20 cellular contexts compared by ENCODE assay signal in genomic region chr6:124955108-124955851, GRCh38. TPM values are rescaled to one million over a fixed set of nuclear protein-coding genes. Genes with fewer than 3 reads are reported as not detected.
DNase-seq lines count a peak whose midpoint lies in the region; ATAC-seq and TF ChIP-seq lines count a peak whose summit lies in the region.
"Had no signal": no experiment of that assay in that cellular context is flagged by ENCODE, and none has a peak within 500 bp of the region (broad histone marks: within the 10 kb centered on the region; RNA-seq: fewer than 3 reads in every experiment).

No MANE protein-coding gene starts in this region.

- peaks cover 27 to 35% of the 10 kb centered on the region in 2 donors for H3K27me3 Mint-ChIP-seq in natural killer cell treated with Interleukin-12 subunit alpha and Interleukin-12 subunit beta and Interleukin-15 and Interleukin-18, amount 100 ng/mL, for 72 hours
- H3K27me3 Mint-ChIP-seq in natural killer cell (ENCODE audit: low read depth in 2 of 2): peaks cover 14 to 29% of the 10 kb centered on the region in 2 donors
- H3K27me3 Mint-ChIP-seq in neural crest cell (ENCODE audit: low read depth): no peaks in the 10 kb centered on the region
- peaks cover 13 to 47% (median 20%) of the 10 kb centered on the region in 5 donors for H3K27me3 Mint-ChIP-seq in naive thymus-derived CD8-positive, alpha-beta T cell

- no peaks in the 10 kb centered on the region for H3K36me3 Mint-ChIP-seq in natural killer cell treated with Interleukin-12 subunit alpha and Interleukin-12 subunit beta and Interleukin-15 and Interleukin-18, amount 100 ng/mL, for 72 hours
- H3K36me3 Mint-ChIP-seq in natural killer cell (no peaks in the 10 kb centered on the region), neural crest cell (ENCODE audit: low read depth) (no peaks in the 10 kb centered on the region)
- H3K36me3 Mint-ChIP-seq in naive thymus-derived CD8-positive, alpha-beta T cell: peaks cover 0 to 2% (median 0%) of the 10 kb centered on the region in 3 donors

- no peak overlapping the region for H3K4me3 Mint-ChIP-seq in natural killer cell treated with Interleukin-12 subunit alpha and Interleukin-12 subunit beta and Interleukin-15 and Interleukin-18, amount 100 ng/mL, for 72 hours
- H3K4me3 Mint-ChIP-seq in natural killer cell (no peak overlapping the region), neural crest cell (no peak overlapping the region)
- H3K4me3 Mint-ChIP-seq in naive thymus-derived CD8-positive, alpha-beta T cell: no peak overlapping the region
- H3K4me3 Mint-ChIP-seq: activated CD8-positive, alpha-beta T cell treated with anti-CD3 and anti-CD28 coated beads for 36 hours; HFFc6 had no signal

- ATAC-seq in natural killer cell treated with Interleukin-12 subunit alpha and Interleukin-12 subunit beta and Interleukin-15 and Interleukin-18, amount 100 ng/mL, for 72 hours: peak; percentile 31 to 48
- ATAC-seq in natural killer cell (no peak), esophagus mucosa (peak; percentile 42)
- no peak for ATAC-seq in naive thymus-derived CD8-positive, alpha-beta T cell
- ATAC-seq: activated CD8-positive, alpha-beta T cell treated with anti-CD3 and anti-CD28 coated beads for 36 hours; SK-N-SH treated with all-trans-retinoic acid at 6 μM for 48 hours had no signal

- POLR2A ChIA-PET in naive thymus-derived CD8-positive, alpha-beta T cell (lab: Charles Lee): no interaction called here

- no peaks in the 10 kb centered on the region for H3K4me1 Mint-ChIP-seq in natural killer cell treated with Interleukin-12 subunit alpha and Interleukin-12 subunit beta and Interleukin-15 and Interleukin-18, amount 100 ng/mL, for 72 hours (ENCODE audit: low read depth in 2 of 2)
- H3K4me1 Mint-ChIP-seq in natural killer cell (no peaks in the 10 kb centered on the region), neural crest cell (no peaks in the 10 kb centered on the region)
- H3K4me1 Mint-ChIP-seq in naive thymus-derived CD8-positive, alpha-beta T cell: no peaks in the 10 kb centered on the region

- intact Hi-C loops in natural killer cell (cut with micrococcal nuclease): no loop called here

- TF ChIP-seq CTCF in natural killer cell (IDR thresholded peaks at IDR 0.05) (no peak), neural crest cell (conservative IDR thresholded peaks at IDR 0.05) (no peak)

- H3K9me3 Mint-ChIP-seq in natural killer cell treated with Interleukin-12 subunit alpha and Interleukin-12 subunit beta and Interleukin-15 and Interleukin-18, amount 100 ng/mL, for 72 hours: no peaks in the 10 kb centered on the region
- H3K9me3 Mint-ChIP-seq in natural killer cell: no peaks in the 10 kb centered on the region
- no peaks in the 10 kb centered on the region for H3K9me3 Mint-ChIP-seq in neural crest cell
- peaks cover 0 to 12% (median 0%) of the 10 kb centered on the region in 9 donors for H3K9me3 Mint-ChIP-seq in naive thymus-derived CD8-positive, alpha-beta T cell
- H3K9me3 Mint-ChIP-seq: activated CD8-positive, alpha-beta T cell treated with anti-CD3 and anti-CD28 coated beads for 36 hours; HFFc6 had no signal

- no peak for DNase-seq in natural killer cell treated with Interleukin-12 subunit alpha and Interleukin-12 subunit beta and Interleukin-15 and Interleukin-18, amount 100 ng/mL, for 72 hours (ENCODE audit: low spot score)
- no peak for DNase-seq in natural killer cell
- no peak for DNase-seq in neural crest cell (ENCODE audit: low read depth, low spot score)
- DNase-seq in naive thymus-derived CD8-positive, alpha-beta T cell: no peak
- no peak for DNase-seq in HPDE6-E6E7 (ENCODE audit: extremely low spot score)
- DNase-seq in AG08395 (ENCODE audit: low spot score): no peak
- DNase-seq in stimulated activated CD4-positive, alpha-beta T cell treated with anti-CD3 and anti-CD28 coated beads, Interleukin-15, amount 100 ng/mL, for 24 hours: no peak
- DNase-seq: ACHN; activated CD8-positive, alpha-beta T cell treated with anti-CD3 and anti-CD28 coated beads for 36 hours; amniotic stem cell; central memory CD4-positive, alpha-beta T cell; HFFc6; KBM-7; midbrain; NCI-H1930; NCI-H446; Peyer's patch; stimulated activated CD8-positive, alpha-beta memory T cell treated with anti-CD3 and anti-CD28 coated beads, Interleukin-4, amount 100 ng/mL, for 48 hours had no signal

- H3K27ac Mint-ChIP-seq in natural killer cell treated with Interleukin-12 subunit alpha and Interleukin-12 subunit beta and Interleukin-15 and Interleukin-18, amount 100 ng/mL, for 72 hours: no peak overlapping the region
- H3K27ac Mint-ChIP-seq in natural killer cell: no peak overlapping the region
- peak overlapping the region; percentile 90 for H3K27ac Mint-ChIP-seq in neural crest cell (ENCODE audit: unreplicated experiment)
- no peak overlapping the region for H3K27ac Mint-ChIP-seq in naive thymus-derived CD8-positive, alpha-beta T cell
- H3K27ac Mint-ChIP-seq: activated CD8-positive, alpha-beta T cell treated with anti-CD3 and anti-CD28 coated beads for 36 hours; HFFc6 had no signal

RNA-seq across cellular contexts. Expression of gene RNF217, which starts 7.0 kb away (rescaled TPM):
- 1 to 10 TPM; 1.4 to 3.6 TPM for total RNA-seq in natural killer cell treated with Interleukin-12 subunit alpha and Interleukin-12 subunit beta and Interleukin-15 and Interleukin-18, amount 100 ng/mL, for 72 hours
- total RNA-seq in natural killer cell (1 to 10 TPM; 3.3 to 9.5 (median 4.4) TPM), esophagus mucosa (21.8 TPM), neural crest cell (8.4 and 8.7 TPM in 2 replicates)
- total RNA-seq in naive thymus-derived CD8-positive, alpha-beta T cell: not detected
- under 1 TPM in 1 of 3 donors, not detected in 2; 0.05 TPM for polyA plus RNA-seq in naive thymus-derived CD8-positive, alpha-beta T cell

Comparison
In these comparisons a context has a peak if more than half of its experiments do, and no peak if none do; other contexts are left out.
1. ATAC-seq: peak in natural killer cell treated with Interleukin-12 subunit alpha and Interleukin-12 subunit beta and Interleukin-15 and Interleukin-18, amount 100 ng/mL, for 72 hours (2 of 2) and esophagus mucosa (single experiment); none in natural killer cell (0 of 3) and naive thymus-derived CD8-positive, alpha-beta T cell (0 of 2).